Comparison of ENCODE assay signal across 1 cellular context in the genomic region with DNA sequence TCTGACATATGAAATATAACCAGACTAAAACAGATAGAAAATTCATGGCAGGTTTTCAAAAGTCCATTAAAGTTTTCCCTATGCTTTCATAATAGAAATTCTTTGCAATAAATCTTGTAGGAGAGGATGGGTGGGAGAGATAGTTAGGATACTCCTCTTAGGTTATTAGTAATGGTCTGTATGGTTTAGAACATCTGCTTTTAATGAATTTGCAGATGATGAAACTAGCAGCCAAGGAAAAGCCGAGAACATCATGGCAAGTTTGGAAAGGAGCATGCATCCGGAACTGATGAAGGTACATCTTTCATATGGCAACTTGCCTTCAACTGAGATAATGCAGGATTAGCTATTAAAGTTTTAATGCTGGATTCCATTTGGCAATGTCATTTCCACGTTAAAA.
TF ChIP-seq lines count a peak whose summit lies in the region.

No MANE protein-coding gene starts in this region.

TF ChIP-seq in A549, 52 proteins besides CTCF, POLR2A, EP300 and RAD21 (continued from another document):
- TF ChIP-seq, protein P1, sequence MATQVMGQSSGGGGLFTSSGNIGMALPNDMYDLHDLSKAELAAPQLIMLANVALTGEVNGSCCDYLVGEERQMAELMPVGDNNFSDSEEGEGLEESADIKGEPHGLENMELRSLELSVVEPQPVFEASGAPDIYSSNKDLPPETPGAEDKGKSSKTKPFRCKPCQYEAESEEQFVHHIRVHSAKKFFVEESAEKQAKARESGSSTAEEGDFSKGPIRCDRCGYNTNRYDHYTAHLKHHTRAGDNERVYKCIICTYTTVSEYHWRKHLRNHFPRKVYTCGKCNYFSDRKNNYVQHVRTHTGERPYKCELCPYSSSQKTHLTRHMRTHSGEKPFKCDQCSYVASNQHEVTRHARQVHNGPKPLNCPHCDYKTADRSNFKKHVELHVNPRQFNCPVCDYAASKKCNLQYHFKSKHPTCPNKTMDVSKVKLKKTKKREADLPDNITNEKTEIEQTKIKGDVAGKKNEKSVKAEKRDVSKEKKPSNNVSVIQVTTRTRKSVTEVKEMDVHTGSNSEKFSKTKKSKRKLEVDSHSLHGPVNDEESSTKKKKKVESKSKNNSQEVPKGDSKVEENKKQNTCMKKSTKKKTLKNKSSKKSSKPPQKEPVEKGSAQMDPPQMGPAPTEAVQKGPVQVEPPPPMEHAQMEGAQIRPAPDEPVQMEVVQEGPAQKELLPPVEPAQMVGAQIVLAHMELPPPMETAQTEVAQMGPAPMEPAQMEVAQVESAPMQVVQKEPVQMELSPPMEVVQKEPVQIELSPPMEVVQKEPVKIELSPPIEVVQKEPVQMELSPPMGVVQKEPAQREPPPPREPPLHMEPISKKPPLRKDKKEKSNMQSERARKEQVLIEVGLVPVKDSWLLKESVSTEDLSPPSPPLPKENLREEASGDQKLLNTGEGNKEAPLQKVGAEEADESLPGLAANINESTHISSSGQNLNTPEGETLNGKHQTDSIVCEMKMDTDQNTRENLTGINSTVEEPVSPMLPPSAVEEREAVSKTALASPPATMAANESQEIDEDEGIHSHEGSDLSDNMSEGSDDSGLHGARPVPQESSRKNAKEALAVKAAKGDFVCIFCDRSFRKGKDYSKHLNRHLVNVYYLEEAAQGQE (IDR thresholded peaks at IDR 0.05) = no peak
